ENCODE assay signal across 17 cellular contexts in genomic region chr9:38031594-38031993, GRCh38. TPM values are rescaled to one million over a fixed set of nuclear protein-coding genes. Genes with fewer than 3 reads are reported as not detected.
DNase-seq lines count a peak whose midpoint lies in the region; ATAC-seq and TF ChIP-seq lines count a peak whose summit lies in the region.
"Had no signal": no experiment of that assay in that cellular context is flagged by ENCODE, and none has a peak within 500 bp of the region (broad histone marks: within the 10 kb centered on the region; RNA-seq: fewer than 3 reads in every experiment).

No MANE protein-coding gene starts in this region.

- CTCF ChIA-PET in PC-3 (lab: Charles Lee): interaction anchor here (0.5 kb wide), 2 partner anchors 37 to 1841 kb away, joined by 4 to 9 read pairs; partner anchors contain the start of gene CLTA

- intact Hi-C loops in PC-3 (cut with micrococcal nuclease): no loop called here
- intact Hi-C loops in esophagus muscularis mucosa (cut with DNase I): no loop called here
- intact Hi-C loops in transverse colon (cut with DNase I; ENCODE audit: low total_unique reads): no loop called here

- in situ Hi-C loops in transverse colon (cut with MboI; ENCODE audit: low pct_ligation_motif_present in 1 of 4, low pct_unique_long_range_greater_than_20kb in 1 of 4, low sequenced_read_pairs in 3 of 4): no loop called here

- H3K9me3 ChIP-seq in PC-3 (ENCODE audit: low read length) (no peaks in the 10 kb centered on the region), esophagus muscularis mucosa (no peaks in the 10 kb centered on the region), muscle layer of colon (ENCODE audit: low read length) (no peaks in the 10 kb centered on the region), transverse colon (no peaks in the 10 kb centered on the region)

- H3K9ac ChIP-seq in PC-3 (ENCODE audit: low read length) (peak overlapping the region; percentile 22), muscle layer of colon (ENCODE audit: low read length) (no peak overlapping the region)

- H3F3A ChIP-seq in PC-3 (ENCODE audit: low read length, unreplicated experiment): no peaks in the 10 kb centered on the region

- BruUV-seq in PC-3 (replicated peaks; lab: Mats Ljungman, UMichigan): no TSS peak

- peak overlapping the region; percentile 62 for H3K4me2 ChIP-seq in PC-3 (ENCODE audit: low read length)

- no peak for TF ChIP-seq CTCF in PC-3 (conservative IDR thresholded peaks at IDR 0.05; ENCODE audit: low read depth, low read length)
- no peak for TF ChIP-seq CTCF in esophagus muscularis mucosa (IDR thresholded peaks at IDR 0.05)
- no peak for TF ChIP-seq CTCF in transverse colon (IDR thresholded peaks at IDR 0.05)

- H3K36me3 ChIP-seq in PC-3 (ENCODE audit: low read depth, low read length) (no peaks in the 10 kb centered on the region), esophagus muscularis mucosa (no peaks in the 10 kb centered on the region), muscle layer of colon (ENCODE audit: insufficient read depth, low read length) (no peaks in the 10 kb centered on the region), transverse colon (no peaks in the 10 kb centered on the region)

- H3K79me2 ChIP-seq in PC-3 (ENCODE audit: low read length): peaks cover 100% of the 10 kb centered on the region

- peak; percentile 40 for DNase-seq in PC-3
- DNase-seq in esophagus muscularis mucosa (ENCODE audit: extremely low spot score): no peak
- DNase-seq in transverse colon: no peak
- no peak for DNase-seq in NOMO-1 treated with DMSO at 0.1 percent for 48 hours (lab: John Stamatoyannopoulos, UW; ENCODE audit: unreplicated experiment)
- no peak for DNase-seq in NOMO-1 (lab: John Stamatoyannopoulos, UW; ENCODE audit: unreplicated experiment in 2 of 2)
- DNase-seq: activated CD4-positive, alpha-beta T cell treated with anti-CD3 and anti-CD28 coated beads, Interleukin-2, amount 10 ng/mL, durations not matched to agents 24 days and 14 days; activated naive CD4-positive, alpha-beta T cell treated with anti-CD3 and anti-CD28 coated beads for 36 hours; EL; natural killer cell; NCI-H187 treated with DMSO at 0.1 percent for 48 hours; stimulated activated naive CD4-positive, alpha-beta T cell treated with Interleukin-2 at 50 U/mL for 16 hours had no signal

- 0 out of 2 replicates have a peak, but pooled peaks cover 9% of the 10 kb centered on the region for H4K20me1 ChIP-seq in PC-3 (ENCODE audit: low read length)

- H3K27ac ChIP-seq in PC-3 (ENCODE audit: low read length) (peak overlapping the region; percentile 75), esophagus muscularis mucosa (replicated peaks in 1 of 4) (peak overlapping the region; percentile 59 to 66 (median 62)), muscle layer of colon (ENCODE audit: low read depth, low read length) (peak overlapping the region; percentile 71), transverse colon (peak overlapping the region; percentile 78 to 86 (median 84))
- H3K27ac ChIP-seq: foreskin keratinocyte, SK-N-MC had no signal

- H3K4me3 ChIP-seq in PC-3 (ENCODE audit: low read length) (peak overlapping the region; percentile 2; the same call in 1 of the 2 replicates), esophagus muscularis mucosa (no peak overlapping the region), muscle layer of colon (ENCODE audit: low read depth in 1 of 2, low read length in 2 of 2) (no peak overlapping the region), transverse colon (no peak overlapping the region)
- H3K4me3 ChIP-seq: lung, SK-N-MC had no signal

- ATAC-seq in PC-3 (no peak), HG03196 (IDR thresholded peaks at IDR 0.05; ENCODE audit: unreplicated experiment) (no peak), HG03045 (IDR thresholded peaks at IDR 0.05; ENCODE audit: unreplicated experiment) (no peak)
- ATAC-seq: natural killer cell had no signal

- H3K27me3 ChIP-seq in PC-3 (ENCODE audit: low read length): no peaks in the 10 kb centered on the region
- no peaks in the 10 kb centered on the region for H3K27me3 ChIP-seq in esophagus muscularis mucosa
- no peaks in the 10 kb centered on the region for H3K27me3 ChIP-seq in muscle layer of colon (ENCODE audit: control insufficient read depth in 1 of 2, insufficient read depth in 2 of 2, low read length in 2 of 2)
- no peaks in the 10 kb centered on the region for H3K27me3 ChIP-seq in transverse colon
- H3K27me3 ChIP-seq: foreskin keratinocyte had no signal

- no peak overlapping the region for H2AFZ ChIP-seq in PC-3 (ENCODE audit: low read length)

- POLR2A ChIA-PET in PC-3 (lab: Charles Lee; ENCODE audit: unreplicated experiment): no interaction called here

- peaks cover 69% of the 10 kb centered on the region for H3K4me1 ChIP-seq in PC-3 (ENCODE audit: insufficient read depth, low read length)
- H3K4me1 ChIP-seq in esophagus muscularis mucosa: peaks cover 35 to 61% (median 51%) of the 10 kb centered on the region in 4 donors
- H3K4me1 ChIP-seq in muscle layer of colon (ENCODE audit: insufficient read depth, low read length): peaks cover 51% of the 10 kb centered on the region
- peaks cover 23 to 58% (median 51%) of the 10 kb centered on the region in 4 donors for H3K4me1 ChIP-seq in transverse colon

- TF ChIP-seq POLR2A in esophagus muscularis mucosa (IDR thresholded peaks at IDR 0.05; ENCODE audit: low read depth): no peak
- no peak for TF ChIP-seq POLR2A in transverse colon (IDR thresholded peaks at IDR 0.05)

- TF ChIP-seq EP300 in esophagus muscularis mucosa (IDR thresholded peaks at IDR 0.05) (no peak), transverse colon (IDR thresholded peaks at IDR 0.05; ENCODE audit: low read depth) (no peak)

- H3K9me2 ChIP-seq in PC-3 (replicated peaks; ENCODE audit: low read length): no peaks in the 10 kb centered on the region

- WGBS in esophagus muscularis mucosa: 49% methylated on average over 3 of the region's 4 CpGs
- 37% methylated on average over 4 of the region's 4 CpGs; no CpG with 5 or more reads in 1 of the 2 donors for whole genome bisulfite sequencing in transverse colon (ENCODE audit: low coverage in 1 of 2), 2 donors

RNA-seq across cellular contexts. Expression of gene SHB, which starts 37.4 kb away (rescaled TPM):
- total RNA-seq in PC-3 (2014; rRNA removed): 56.4 and 77.1 TPM in 2 replicates
- total RNA-seq in esophagus muscularis mucosa: 10 to 100 TPM; 16.6 to 21.2 (median 21.0) TPM
- 10 to 100 TPM; 11.9 to 33.7 (median 22.2) TPM for total RNA-seq in transverse colon
